ENCODE assay signal across 20 cellular contexts in genomic region chr5:159319363-159319762, GRCh38. TPM values are rescaled to one million over a fixed set of nuclear protein-coding genes. Genes with fewer than 3 reads are reported as not detected.
A peak's percentile ranks its signal among the peaks of the same experiment; 100 is the strongest.
DNase-seq lines count a peak whose midpoint lies in the region; ATAC-seq, FAIRE-seq and TF ChIP-seq lines count a peak whose summit lies in the region.
"Had no signal": no experiment of that assay in that cellular context is flagged by ENCODE, and none has a peak within 500 bp of the region (broad histone marks: within the 10 kb centered on the region; RNA-seq: fewer than 3 reads in every experiment).

No MANE protein-coding gene starts in this region.

- no peak overlapping the region for H3K27ac ChIP-seq in astrocyte (ENCODE audit: low read depth, low read length)
- H3K27ac ChIP-seq: C4-2B, GM23248 had no signal

- H3K4me3 Mint-ChIP-seq in astrocyte (ENCODE audit: unreplicated experiment) = no peak overlapping the region
- H3K4me3 Mint-ChIP-seq: B cell; CD8-positive, alpha-beta T cell had no signal

- H3K4me1 Mint-ChIP-seq in astrocyte (ENCODE audit: low read depth, unreplicated experiment) = no peaks in the 10 kb centered on the region
- H3K4me1 Mint-ChIP-seq: B cell had no signal

- H3K4me1 ChIP-seq in BE2C (peaks cover 13% of the 10 kb centered on the region), astrocyte (ENCODE audit: insufficient read depth, low read length) (no peaks in the 10 kb centered on the region)

- no peak overlapping the region for H2AFZ ChIP-seq in astrocyte (ENCODE audit: low read depth, low read length)
- H2AFZ ChIP-seq: GM23248 had no signal

- no peaks in the 10 kb centered on the region for H3K36me3 Mint-ChIP-seq in astrocyte (ENCODE audit: low read depth, unreplicated experiment)
- H3K36me3 Mint-ChIP-seq: CD8-positive, alpha-beta T cell had no signal

- H3K4me3 ChIP-seq in BE2C (ENCODE audit: low read depth, low read length) (no peak overlapping the region), astrocyte (ENCODE audit: insufficient read depth, low read depth, low read length) (no peak overlapping the region)
- H3K4me3 ChIP-seq: GM23248 had no signal

- no peaks in the 10 kb centered on the region for H3K79me2 ChIP-seq in astrocyte (ENCODE audit: insufficient read depth, low read length)

- TF ChIP-seq CTCF in BE2C (IDR thresholded peaks at IDR 0.05; ENCODE audit: low read depth, low read length) (no peak), astrocyte (IDR thresholded peaks at IDR 0.05; ENCODE audit: insufficient read depth, low read depth, low read length) (no peak)

- peak overlapping the region; percentile 31 for H3K27ac Mint-ChIP-seq in astrocyte (ENCODE audit: unreplicated experiment)
- H3K27ac Mint-ChIP-seq: B cell; CD8-positive, alpha-beta T cell had no signal

- peak; percentile 50 for DNase-seq in BE2C
- DNase-seq in MV-4-11 (lab: John Stamatoyannopoulos, UW) = peak; percentile 32
- no peak for DNase-seq in astrocyte (ENCODE audit: low read depth)
- DNase-seq in myocyte (ENCODE audit: low read depth) = peak; percentile 56
- DNase-seq in NCI-H526 (lab: John Stamatoyannopoulos, UW) = no peak
- no peak for DNase-seq in GM19239 (ENCODE audit: insufficient read length, low spot score)
- DNase-seq: CD8-positive, alpha-beta T cell; COR-L47; GF-D8; GM23248 had no signal

- no peaks in the 10 kb centered on the region for H4K20me1 ChIP-seq in astrocyte (ENCODE audit: insufficient read depth, low read length)

- no peak for FAIRE-seq in astrocyte (lab: Jason Lieb, UNC)
- no peak for FAIRE-seq in GM19239 (lab: Jason Lieb, UNC)
- FAIRE-seq: A204.1, D721Med, H54, HepG2, HTR-8/SVneo had no signal

- H3K36me3 ChIP-seq in BE2C = no peaks in the 10 kb centered on the region
- no peaks in the 10 kb centered on the region for H3K36me3 ChIP-seq in astrocyte (ENCODE audit: insufficient read depth, low read length)

- no peaks in the 10 kb centered on the region for H3K27me3 ChIP-seq in BE2C
- no peaks in the 10 kb centered on the region for H3K27me3 ChIP-seq in astrocyte (ENCODE audit: insufficient read depth, low read length)

- H3K4me2 ChIP-seq in astrocyte (ENCODE audit: low read length) = no peak overlapping the region

- peaks cover 18% of the 10 kb centered on the region for H3K27me3 Mint-ChIP-seq in astrocyte (ENCODE audit: low read depth, unreplicated experiment)

- no peak for ATAC-seq in activated CD4-positive, CD25-positive, alpha-beta regulatory T cell treated with anti-CD3 and anti-CD28 coated beads, Interleukin-2, amount 50 U/mL, for 24 hours
- no peak for ATAC-seq in HG02642 (IDR thresholded peaks at IDR 0.05; ENCODE audit: poor library complexity, unreplicated experiment)
- ATAC-seq: CD8-positive, alpha-beta T cell; HCT116; HepG2 had no signal

- H3K9me3 Mint-ChIP-seq in astrocyte (ENCODE audit: unreplicated experiment) = no peaks in the 10 kb centered on the region
- H3K9me3 Mint-ChIP-seq: CD8-positive, alpha-beta T cell had no signal

- no peak overlapping the region for H3K9ac ChIP-seq in astrocyte (ENCODE audit: low read length)
- H3K9ac ChIP-seq: GM23248 had no signal

- H3K9me3 ChIP-seq in BE2C (no peaks in the 10 kb centered on the region), astrocyte (ENCODE audit: insufficient read depth, low read depth, low read length) (no peaks in the 10 kb centered on the region)

RNA-seq across cellular contexts. Expression of gene IL12B, which starts 10.9 kb away (rescaled TPM):
- polyA plus RNA-seq in BE2C (2012; ENCODE audit: insufficient read depth, insufficient read length, low read depth) = not detected
- not detected in 2 replicates for total RNA-seq in astrocyte
- not detected in 2 replicates for total RNA-seq in myocyte
- polyA plus RNA-seq in myocyte (2012) = not detected
- total RNA-seq: CD8-positive, alpha-beta T cell; GM23248; HepG2 had no signal
- polyA plus RNA-seq: GM23248, HepG2 had no signal

RNA-seq across cellular contexts. Expression of gene UBLCP1, which starts 56.3 kb away (rescaled TPM):
- polyA plus RNA-seq in BE2C (2012; ENCODE audit: insufficient read depth, insufficient read length, low read depth) = 24.5 TPM
- total RNA-seq in astrocyte (29.9 and 31.3 TPM in 2 replicates), myocyte (27.4 and 28.6 TPM in 2 replicates)
- 14.5 TPM for polyA plus RNA-seq in myocyte (2012)

Comparison
In these comparisons a context has a peak if more than half of its experiments do, and no peak if none do; other contexts are left out.
1. DNase-seq: peak in BE2C (single experiment), MV-4-11 (single experiment) and myocyte (single experiment); none in astrocyte (single experiment), NCI-H526 (0 of 2) and GM19239 (single experiment).